8 cellular contexts compared by ENCODE assay signal in the genomic region with DNA sequence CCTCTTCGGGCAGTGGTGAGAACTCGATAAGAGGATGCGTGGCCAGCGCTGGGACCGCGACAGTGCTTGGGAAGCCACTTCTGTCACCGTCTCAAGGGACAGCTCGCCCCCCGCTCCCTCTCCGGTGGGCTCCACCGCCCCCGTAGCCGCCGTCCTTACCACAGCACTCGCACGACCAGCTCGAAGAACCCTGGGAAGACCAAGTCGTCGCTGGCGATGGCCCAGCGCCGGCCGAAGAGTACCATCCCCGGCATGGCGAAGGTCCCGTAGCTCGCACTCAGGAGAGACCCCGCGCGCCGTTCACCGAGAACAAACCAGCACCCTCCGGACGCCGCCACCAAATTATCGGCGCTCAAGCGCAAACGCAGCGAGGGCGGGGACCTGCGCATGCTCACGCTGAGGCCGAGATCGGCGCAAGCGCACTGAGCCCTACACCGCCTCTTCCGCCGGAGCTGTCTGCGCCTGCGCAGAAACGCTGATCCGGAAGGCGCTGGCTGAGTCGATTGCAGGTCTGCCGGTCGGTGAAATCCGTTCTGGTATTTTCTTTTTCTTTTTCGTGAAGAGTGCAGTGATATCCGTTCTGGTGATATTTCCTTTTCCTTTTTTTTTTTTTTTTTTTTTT. TPM values are rescaled to one million over a fixed set of nuclear protein-coding genes. Genes with fewer than 3 reads are reported as not detected.
DNase-seq lines count a peak whose midpoint lies in the region; ATAC-seq and TF ChIP-seq lines count a peak whose summit lies in the region.

A gene with protein sequence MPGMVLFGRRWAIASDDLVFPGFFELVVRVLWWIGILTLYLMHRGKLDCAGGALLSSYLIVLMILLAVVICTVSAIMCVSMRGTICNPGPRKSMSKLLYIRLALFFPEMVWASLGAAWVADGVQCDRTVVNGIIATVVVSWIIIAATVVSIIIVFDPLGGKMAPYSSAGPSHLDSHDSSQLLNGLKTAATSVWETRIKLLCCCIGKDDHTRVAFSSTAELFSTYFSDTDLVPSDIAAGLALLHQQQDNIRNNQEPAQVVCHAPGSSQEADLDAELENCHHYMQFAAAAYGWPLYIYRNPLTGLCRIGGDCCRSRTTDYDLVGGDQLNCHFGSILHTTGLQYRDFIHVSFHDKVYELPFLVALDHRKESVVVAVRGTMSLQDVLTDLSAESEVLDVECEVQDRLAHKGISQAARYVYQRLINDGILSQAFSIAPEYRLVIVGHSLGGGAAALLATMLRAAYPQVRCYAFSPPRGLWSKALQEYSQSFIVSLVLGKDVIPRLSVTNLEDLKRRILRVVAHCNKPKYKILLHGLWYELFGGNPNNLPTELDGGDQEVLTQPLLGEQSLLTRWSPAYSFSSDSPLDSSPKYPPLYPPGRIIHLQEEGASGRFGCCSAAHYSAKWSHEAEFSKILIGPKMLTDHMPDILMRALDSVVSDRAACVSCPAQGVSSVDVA (minus strand): TSS at position 366 of the 622 bp plus-strand sequence. CDS start 112 bp downstream, at position 254.

- H3K27ac Mint-ChIP-seq in CD4-positive, CD25-positive, alpha-beta regulatory T cell = peak within 1 kb of the TSS; percentile 95 to 98 (median 98)
- peak within 1 kb of the TSS; percentile 91 for H3K27ac Mint-ChIP-seq in activated CD4-positive, alpha-beta memory T cell treated with anti-CD3 and anti-CD28 coated beads for 36 hours

- TF ChIP-seq RAD21 in liver (IDR thresholded peaks at IDR 0.05) = no peak

- peak within 1 kb of the TSS; percentile 81 for H3K27ac ChIP-seq in CD4-positive, CD25-positive, alpha-beta regulatory T cell (ENCODE audit: insufficient read depth, low read length, poor library complexity, severe bottlenecking)
- peak within 1 kb of the TSS; percentile 55 to 98 (median 90) for H3K27ac ChIP-seq in dorsolateral prefrontal cortex
- peak within 1 kb of the TSS; percentile 82 to 86 for H3K27ac ChIP-seq in liver (ENCODE audit: low read depth in 1 of 2, low read length in 2 of 2)

- peaks cover 20% of the 10 kb centered on the region for H3K36me3 Mint-ChIP-seq in CD4-positive, CD25-positive, alpha-beta regulatory T cell
- peaks cover 23% of the 10 kb centered on the region for H3K36me3 Mint-ChIP-seq in activated CD4-positive, alpha-beta memory T cell treated with anti-CD3 and anti-CD28 coated beads for 36 hours

- peak; percentile 93 to 98 (median 95) for DNase-seq in CD4-positive, CD25-positive, alpha-beta regulatory T cell
- DNase-seq in HK-2 (ENCODE audit: unreplicated experiment) (peak; percentile 93), NCI-H82 treated with DMSO at 0.1 percent for 48 hours (lab: John Stamatoyannopoulos, UW; ENCODE audit: unreplicated experiment) (peak; percentile 55), dorsolateral prefrontal cortex (peak; percentile 72 to 93 (median 84))
- peak; percentile 97 for DNase-seq in activated CD4-positive, alpha-beta memory T cell treated with anti-CD3 and anti-CD28 coated beads for 36 hours
- peak; percentile 97 for DNase-seq in stimulated activated CD4-positive, alpha-beta T cell treated with anti-CD3 and anti-CD28 coated beads, Interleukin-4, amount 100 ng/mL, for 1 hour

- TF ChIP-seq CTCF in dorsolateral prefrontal cortex (IDR thresholded peaks at IDR 0.05 in 54 of 56, conservative IDR thresholded peaks at IDR 0.05 in 2 of 56; ENCODE audit: low read depth in 1 of 56, partially characterized antibody in 56 of 56) (peak in 35 of 56 donors; percentile 6 to 51 (median 29)), liver (IDR thresholded peaks at IDR 0.05; ENCODE audit: low read depth, low read length, missing input control) (no peak)

- peaks cover 23% of the 10 kb centered on the region for H3K36me3 ChIP-seq in CD4-positive, CD25-positive, alpha-beta regulatory T cell (ENCODE audit: control insufficient read depth, insufficient read depth, low read length)
- H3K36me3 ChIP-seq in liver (ENCODE audit: control insufficient read depth in 4 of 4, insufficient read depth in 3 of 4, low read depth in 1 of 4, low read length in 3 of 4) = peaks cover 0 to 14% (median 11%) of the 10 kb centered on the region in 4 donors

- peak within 1 kb of the TSS; percentile 5 to 42 for H3K9ac ChIP-seq in liver (ENCODE audit: low read depth in 1 of 2, low read length in 2 of 2)

- peaks cover 13% of the 10 kb centered on the region for H3K4me1 ChIP-seq in CD4-positive, CD25-positive, alpha-beta regulatory T cell (ENCODE audit: control insufficient read depth, insufficient read depth, low read length, poor library complexity, severe bottlenecking)
- H3K4me1 ChIP-seq in liver (ENCODE audit: control insufficient read depth in 4 of 4, insufficient read depth in 4 of 4, low read length in 3 of 4) = peaks cover 0 to 11% (median 4%) of the 10 kb centered on the region in 4 donors

- H3K27me3 Mint-ChIP-seq in CD4-positive, CD25-positive, alpha-beta regulatory T cell = peaks cover 8% of the 10 kb centered on the region
- H3K27me3 Mint-ChIP-seq in activated CD4-positive, alpha-beta memory T cell treated with anti-CD3 and anti-CD28 coated beads for 36 hours = no peaks in the 10 kb centered on the region

- peak within 1 kb of the TSS; percentile 94 to 100 (median 99) for H3K4me3 Mint-ChIP-seq in CD4-positive, CD25-positive, alpha-beta regulatory T cell
- H3K4me3 Mint-ChIP-seq in activated CD4-positive, alpha-beta memory T cell treated with anti-CD3 and anti-CD28 coated beads for 36 hours = peak within 1 kb of the TSS; percentile 93

- H3K9me3 Mint-ChIP-seq in CD4-positive, CD25-positive, alpha-beta regulatory T cell = peaks cover 0 to 2% (median 0%) of the 10 kb centered on the region in 7 donors
- no peaks in the 10 kb centered on the region for H3K9me3 Mint-ChIP-seq in activated CD4-positive, alpha-beta memory T cell treated with anti-CD3 and anti-CD28 coated beads for 36 hours

- under 1% methylated on average over 61 of the region's 61 CpGs for WGBS in liver

- peak; percentile 80 for ATAC-seq in CD4-positive, CD25-positive, alpha-beta regulatory T cell (ENCODE audit: low read depth in 2 of 2)
- peak; percentile 85 for ATAC-seq in GM19455 (IDR thresholded peaks at IDR 0.05; ENCODE audit: unreplicated experiment)

- POLR2A ChIA-PET in activated CD4-positive, alpha-beta memory T cell treated with anti-CD3 and anti-CD28 coated beads for 36 hours (lab: Charles Lee) = interaction anchor here (0.6 to 1.4 kb wide), 6 partner anchors 9 to 118 kb away, joined by 3 to 6 read pairs (median 4); no protein-coding TSS in a partner anchor

- intact Hi-C loops in activated CD4-positive, alpha-beta memory T cell treated with anti-CD3 and anti-CD28 coated beads for 36 hours (cut with micrococcal nuclease) = loop anchor here (1.0 kb wide), 1 partner anchor 12 kb away; no protein-coding TSS in a partner anchor
- intact Hi-C loops in dorsolateral prefrontal cortex (cut with DNase I) = no loop called here

- H3K4me3 ChIP-seq in CD4-positive, CD25-positive, alpha-beta regulatory T cell (ENCODE audit: low read depth, low read length) = peak within 1 kb of the TSS; percentile 89
- H3K4me3 ChIP-seq in dorsolateral prefrontal cortex (peak within 1 kb of the TSS; percentile 64 to 100 (median 96)), liver (ENCODE audit: low read depth in 1 of 3, low read length in 3 of 3) (peak within 1 kb of the TSS; percentile 50 to 90 (median 79))

- no peaks in the 10 kb centered on the region for H3K27me3 ChIP-seq in CD4-positive, CD25-positive, alpha-beta regulatory T cell (ENCODE audit: control insufficient read depth, insufficient read depth, low read length)
- H3K27me3 ChIP-seq in dorsolateral prefrontal cortex (no peaks in the 10 kb centered on the region), liver (ENCODE audit: control insufficient read depth in 4 of 4, insufficient read depth in 4 of 4, low read length in 3 of 4) (no peaks in the 10 kb centered on the region)

- no peaks in the 10 kb centered on the region for H3K9me3 ChIP-seq in CD4-positive, CD25-positive, alpha-beta regulatory T cell (ENCODE audit: control insufficient read depth in 2 of 2, low read length in 2 of 2)
- H3K9me3 ChIP-seq in liver (ENCODE audit: control insufficient read depth in 4 of 4, low read length in 3 of 4) = no peaks in the 10 kb centered on the region

- CTCF ChIA-PET in activated CD4-positive, alpha-beta memory T cell treated with anti-CD3 and anti-CD28 coated beads for 36 hours (lab: Charles Lee) = interaction anchor here (1.4 to 2.3 kb wide), 3 partner anchors 10 to 15 kb away, joined by 4 to 11 read pairs (median 6); no protein-coding TSS in a partner anchor

- peaks cover 4 to 44% (median 25%) of the 10 kb centered on the region in 4 donors for H3K4me1 Mint-ChIP-seq in CD4-positive, CD25-positive, alpha-beta regulatory T cell
- H3K4me1 Mint-ChIP-seq in activated CD4-positive, alpha-beta memory T cell treated with anti-CD3 and anti-CD28 coated beads for 36 hours (ENCODE audit: low read depth) = peaks cover 27% of the 10 kb centered on the region

TF ChIP-seq in liver, 16 proteins besides CTCF, POLR2A, EP300 and RAD21 (continues in another document):
- TF ChIP-seq HNF4G (IDR thresholded peaks at IDR 0.05) = no peak

RNA-seq across cellular contexts. Expression of the gene that starts here (rescaled TPM):
- 33.2 TPM for total RNA-seq in CD4-positive, CD25-positive, alpha-beta regulatory T cell
- 10 to 100 TPM in 3 of 4 donors, 1 to 10 TPM in 1; 5.9 to 13.8 (median 11.7) TPM for polyA plus RNA-seq in CD4-positive, CD25-positive, alpha-beta regulatory T cell
- 10 to 100 TPM; 12.8 to 13.6 TPM for total RNA-seq in activated CD4-positive, alpha-beta memory T cell treated with anti-CD3 and anti-CD28 coated beads for 36 hours
- total RNA-seq in dorsolateral prefrontal cortex (10 to 100 TPM; 29.3 to 64.4 (median 44.3) TPM), liver (10 to 100 TPM; 10.3 to 10.7 TPM)
- polyA plus RNA-seq in liver = 1 to 10 TPM; 4.9 to 6.6 TPM

Comparison
In these comparisons a context has a peak if more than half of its experiments do, and no peak if none do; other contexts are left out.
1. Peak in every context shown above with its lines: DNase-seq, ATAC-seq, H3K4me3 ChIP-seq and H3K27ac ChIP-seq.